Comparison of ENCODE assay signal across 9 cellular contexts in genomic region chr16:50644730-50645129, GRCh38. TPM values are rescaled to one million over a fixed set of nuclear protein-coding genes. Genes with fewer than 3 reads are reported as not detected.
A peak's percentile ranks its signal among the peaks of the same experiment; 100 is the strongest.
DNase-seq lines count a peak whose midpoint lies in the region; ATAC-seq and TF ChIP-seq lines count a peak whose summit lies in the region.
"Had no signal": no experiment of that assay in that cellular context is flagged by ENCODE, and none has a peak within 500 bp of the region (broad histone marks: within the 10 kb centered on the region; RNA-seq: fewer than 3 reads in every experiment).

No MANE protein-coding gene starts in this region.

- no TSS peak for BruUV-seq in Panc1 (replicated peaks; lab: Mats Ljungman, UMichigan)

- H3K27me3 ChIP-seq in Panc1 (ENCODE audit: control insufficient read depth, insufficient read depth, low read length) = peaks cover 2% of the 10 kb centered on the region
- H3K27me3 ChIP-seq: BLaER1 had no signal

- peak; percentile 29 for DNase-seq in NCI-H82 (lab: John Stamatoyannopoulos, UW)
- DNase-seq in NCI-H82 treated with DMSO at 0.1 percent for 48 hours (lab: John Stamatoyannopoulos, UW; ENCODE audit: unreplicated experiment) = no peak
- DNase-seq in Panc1 (ENCODE audit: low read depth, low spot score) = no peak
- peak; percentile 28 for DNase-seq in cerebellar cortex (ENCODE audit: low spot score)
- no peak for DNase-seq in DMS79 (lab: John Stamatoyannopoulos, UW)

- intact Hi-C loops in Panc1 (cut with micrococcal nuclease; ENCODE audit: unreplicated experiment) = no loop called here

- H3K27ac ChIP-seq in Panc1 (ENCODE audit: low read length) (no peak overlapping the region), mesodermal cell (ENCODE audit: low read depth, low read length, severe bottlenecking) (peak overlapping the region; percentile 32)
- H3K27ac ChIP-seq: BLaER1 had no signal

- no peak; the same call in 1 of the 2 replicates for TF ChIP-seq CTCF in Panc1 (IDR thresholded peaks at IDR 0.05)

- 50 to 65% methylated on average over 2 to 6 of the region's 6 CpGs for WGBS in mesodermal cell (ENCODE audit: insufficient coverage in 2 of 2), 2 experiments

- H3K4me1 ChIP-seq in Panc1 (ENCODE audit: control insufficient read depth, insufficient read depth, low read length) (no peaks in the 10 kb centered on the region), mesodermal cell (ENCODE audit: control insufficient read depth, insufficient read depth, low read length, poor library complexity, severe bottlenecking) (no peaks in the 10 kb centered on the region)
- H3K4me1 ChIP-seq: BLaER1 had no signal

- in situ Hi-C loops in Panc1 (cut with HindIII; ENCODE audit: low pct_unique_long_range_greater_than_20kb, low sequenced_read_pairs) = no loop called here

- ATAC-seq in Panc1 (peak; percentile 71; the same call in 1 of the 2 replicates), GM18519 (IDR thresholded peaks at IDR 0.05; ENCODE audit: low FRiP score, unreplicated experiment) (no peak), HG02571 (IDR thresholded peaks at IDR 0.05; ENCODE audit: unreplicated experiment) (no peak)

- no peak overlapping the region for H3K4me3 ChIP-seq in Panc1 (ENCODE audit: low read depth in 2 of 2, low read length in 2 of 2)
- H3K4me3 ChIP-seq in mesodermal cell (ENCODE audit: extremely low read depth, insufficient read depth, low read length, poor library complexity, severe bottlenecking) = no peak overlapping the region
- H3K4me3 ChIP-seq: BLaER1 had no signal

- H3K9me3 ChIP-seq in Panc1 (ENCODE audit: control insufficient read depth, insufficient read depth, low read depth, low read length) = no peaks in the 10 kb centered on the region
- H3K9me3 ChIP-seq in mesodermal cell (ENCODE audit: control insufficient read depth, low read length) = no peaks in the 10 kb centered on the region
- H3K9me3 ChIP-seq: BLaER1 had no signal

- CTCF ChIA-PET in Panc1 (lab: Charles Lee) = interaction anchor here (0.7 kb wide), 1 partner anchor 249 kb away, joined by 3 read pairs; no protein-coding TSS in a partner anchor

- POLR2A ChIA-PET in Panc1 (lab: Charles Lee) = interaction anchor here (0.6 kb wide), 1 partner anchor 15 kb away, joined by 12 read pairs; no protein-coding TSS in a partner anchor

- no peaks in the 10 kb centered on the region for H3K36me3 ChIP-seq in Panc1 (ENCODE audit: control insufficient read depth, insufficient read depth, low read length)
- peaks cover 7% of the 10 kb centered on the region for H3K36me3 ChIP-seq in mesodermal cell (ENCODE audit: control insufficient read depth, insufficient read depth, low read length)
- H3K36me3 ChIP-seq: BLaER1 had no signal

RNA-seq across cellular contexts. Expression of gene SNX20, which starts 36.4 kb away (rescaled TPM):
- total RNA-seq in Panc1 (2021; ENCODE audit: unreplicated experiment) = 0.10 TPM
- not detected for polyA plus RNA-seq in Panc1 (2012; ENCODE audit: insufficient read length)
- polyA plus RNA-seq in mesodermal cell (2013, experiment 1 of 2) = not detected
- not detected for polyA plus RNA-seq in mesodermal cell (2013, experiment 2 of 2)

RNA-seq across cellular contexts. Expression of gene NOD2, which starts 48.7 kb away (rescaled TPM):
- not detected for total RNA-seq in Panc1 (2021; ENCODE audit: unreplicated experiment)
- polyA plus RNA-seq in Panc1 (2012; ENCODE audit: insufficient read length) = 0.13 TPM
- polyA plus RNA-seq in mesodermal cell (2013, experiment 1 of 2) = 0.07 TPM
- 0.05 TPM for polyA plus RNA-seq in mesodermal cell (2013, experiment 2 of 2)

Comparison
In these comparisons a context has a peak if more than half of its experiments do, and no peak if none do; other contexts are left out.
1. DNase-seq: peak in NCI-H82 (single experiment) and cerebellar cortex (single experiment); none in NCI-H82 treated with DMSO at 0.1 percent for 48 hours (single experiment), Panc1 (single experiment) and DMS79 (single experiment).